In the genomic region with DNA sequence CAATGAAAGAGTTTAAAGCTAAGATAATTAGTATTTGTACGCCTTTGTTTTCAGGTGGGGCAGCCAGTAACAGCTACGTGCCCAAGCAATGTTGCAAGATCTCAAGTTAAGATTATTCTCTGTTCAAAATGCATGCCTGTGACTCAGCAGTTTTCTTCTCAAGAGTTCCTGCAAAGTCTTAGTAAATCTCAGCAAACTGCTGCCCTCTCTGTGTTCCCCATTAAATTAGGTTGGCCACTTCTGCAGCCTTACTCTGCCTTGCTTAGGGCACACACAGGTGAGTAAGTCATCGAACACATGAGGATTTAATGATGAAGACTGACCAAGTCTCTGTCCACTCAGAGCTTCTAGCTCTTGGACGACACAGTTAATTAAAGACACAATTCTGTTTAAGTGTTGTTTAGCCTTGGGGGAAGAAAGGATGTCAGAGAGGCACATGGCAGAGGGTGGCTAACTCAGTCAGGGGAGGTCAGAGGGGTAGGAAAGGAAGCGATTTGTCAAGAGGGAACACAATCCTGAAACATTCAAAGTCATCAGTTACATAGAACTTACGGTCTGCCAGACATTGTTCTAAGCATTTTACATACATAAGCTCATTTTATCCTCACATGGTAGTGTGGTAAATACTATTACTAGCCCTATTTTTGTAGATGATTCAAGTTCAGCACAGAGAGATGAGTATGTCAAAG, we compare ENCODE assay signal across 13 cellular contexts. TPM values are rescaled to one million over a fixed set of nuclear protein-coding genes. Genes with fewer than 3 reads are reported as not detected.
DNase-seq lines count a peak whose midpoint lies in the region; ATAC-seq and TF ChIP-seq lines count a peak whose summit lies in the region.
"Had no signal": no experiment of that assay in that cellular context is flagged by ENCODE, and none has a peak within 500 bp of the region (broad histone marks: within the 10 kb centered on the region; RNA-seq: fewer than 3 reads in every experiment).

No MANE protein-coding gene starts in this region.

- H3K9ac ChIP-seq in neural progenitor cell, result no peak overlapping the region

- TF ChIP-seq CTCF in epithelial cell of proximal tubule (conservative IDR thresholded peaks at IDR 0.05; ENCODE audit: low read depth, low read length) (no peak), neural progenitor cell (IDR thresholded peaks at IDR 0.05) (no peak)

- peaks cover 5% of the 10 kb centered on the region for H3F3A ChIP-seq in neural progenitor cell (ENCODE audit: low read depth)

- no peak overlapping the region for H3K27ac Mint-ChIP-seq in neural progenitor cell
- no peak overlapping the region for H3K27ac Mint-ChIP-seq in activated naive CD4-positive, alpha-beta T cell treated with anti-CD3 and anti-CD28 coated beads for 36 hours
- H3K27ac Mint-ChIP-seq: activated naive CD8-positive, alpha-beta T cell had no signal

- no peaks in the 10 kb centered on the region for H3K79me2 ChIP-seq in neural progenitor cell (ENCODE audit: low read depth)

- peaks cover 8% of the 10 kb centered on the region for H3K4me1 ChIP-seq in neural progenitor cell

- H3K9me3 ChIP-seq in neural progenitor cell (ENCODE audit: low read depth), result no peaks in the 10 kb centered on the region

- no peak overlapping the region for H3K4me2 ChIP-seq in neural progenitor cell

- H3K36me3 Mint-ChIP-seq in neural progenitor cell, result no peaks in the 10 kb centered on the region
- H3K36me3 Mint-ChIP-seq in activated naive CD4-positive, alpha-beta T cell treated with anti-CD3 and anti-CD28 coated beads for 36 hours (ENCODE audit: low read depth), result no peaks in the 10 kb centered on the region
- H3K36me3 Mint-ChIP-seq: activated naive CD8-positive, alpha-beta T cell had no signal

- peaks cover 6% of the 10 kb centered on the region for H3K27me3 Mint-ChIP-seq in neural progenitor cell (ENCODE audit: insufficient read depth, low read depth)
- peaks cover 27% of the 10 kb centered on the region for H3K27me3 Mint-ChIP-seq in activated naive CD4-positive, alpha-beta T cell treated with anti-CD3 and anti-CD28 coated beads for 36 hours (ENCODE audit: low read depth)

- no peaks in the 10 kb centered on the region for H4K20me1 ChIP-seq in neural progenitor cell (ENCODE audit: low read depth)

- ATAC-seq in GM18498 (IDR thresholded peaks at IDR 0.05; ENCODE audit: unreplicated experiment), result no peak

- H3K27ac ChIP-seq in neural progenitor cell, result no peak overlapping the region
- H3K27ac ChIP-seq: SK-N-MC had no signal

- no peaks in the 10 kb centered on the region for H3K9me3 Mint-ChIP-seq in neural progenitor cell
- H3K9me3 Mint-ChIP-seq in activated naive CD4-positive, alpha-beta T cell treated with anti-CD3 and anti-CD28 coated beads for 36 hours, result no peaks in the 10 kb centered on the region

- peaks cover 13% of the 10 kb centered on the region for H3K4me1 Mint-ChIP-seq in neural progenitor cell
- no peaks in the 10 kb centered on the region for H3K4me1 Mint-ChIP-seq in activated naive CD4-positive, alpha-beta T cell treated with anti-CD3 and anti-CD28 coated beads for 36 hours (ENCODE audit: low read depth)

- H3K4me3 ChIP-seq in epithelial cell of proximal tubule (ENCODE audit: low read depth, low read length) (no peak overlapping the region), neural progenitor cell (no peak overlapping the region)
- H3K4me3 ChIP-seq: SK-N-MC had no signal

- H3K4me3 Mint-ChIP-seq in neural progenitor cell, result no peak overlapping the region
- H3K4me3 Mint-ChIP-seq in activated naive CD4-positive, alpha-beta T cell treated with anti-CD3 and anti-CD28 coated beads for 36 hours, result no peak overlapping the region
- H3K4me3 Mint-ChIP-seq: activated naive CD8-positive, alpha-beta T cell had no signal

- no peaks in the 10 kb centered on the region for H3K36me3 ChIP-seq in neural progenitor cell

- DNase-seq in ELR (ENCODE audit: low read depth), result peak; percentile 33
- peak; percentile 34 for DNase-seq in NCI-H69 (lab: John Stamatoyannopoulos, UW)
- peak; percentile 20 for DNase-seq in epithelial cell of proximal tubule (ENCODE audit: low read depth)
- no peak for DNase-seq in neural progenitor cell (ENCODE audit: low spot score)
- no peak for DNase-seq in LoVo (ENCODE audit: low spot score)
- no peak for DNase-seq in activated naive CD4-positive, alpha-beta T cell treated with anti-CD3 and anti-CD28 coated beads for 36 hours
- no peak for DNase-seq in NCI-H226
- DNase-seq: activated CD4-positive, alpha-beta T cell treated with anti-CD3 and anti-CD28 coated beads, Interleukin-2, amount 50 U/mL, for 4 hours; Calu3; stimulated activated CD4-positive, alpha-beta T cell treated with anti-CD3 and anti-CD28 coated beads, Interleukin-4, amount 100 ng/mL, for 1 hour had no signal

- H3K27me3 ChIP-seq in neural progenitor cell, result no peaks in the 10 kb centered on the region

- CTCF ChIA-PET in activated naive CD4-positive, alpha-beta T cell treated with anti-CD3 and anti-CD28 coated beads for 36 hours (lab: Charles Lee), result no interaction called here

- H2AFZ ChIP-seq in neural progenitor cell (replicated peaks), result peak overlapping the region; percentile 51

- intact Hi-C loops in activated naive CD4-positive, alpha-beta T cell treated with anti-CD3 and anti-CD28 coated beads for 36 hours (cut with micrococcal nuclease), result no loop called here

RNA-seq across cellular contexts. Expression of gene SLC35G1, which starts 20.2 kb away (rescaled TPM):
- 4.7 and 6.0 TPM in 2 replicates for total RNA-seq in epithelial cell of proximal tubule
- 11.6 and 14.6 TPM in 2 replicates for total RNA-seq in neural progenitor cell (ENCODE audit: low replicate concordance)
- 1 to 10 TPM; 3.8 to 4.1 TPM for total RNA-seq in activated naive CD4-positive, alpha-beta T cell treated with anti-CD3 and anti-CD28 coated beads for 36 hours

Comparison
In these comparisons a context has a peak if more than half of its experiments do, and no peak if none do; other contexts are left out.
1. DNase-seq: peak in ELR (single experiment), NCI-H69 (single experiment) and epithelial cell of proximal tubule (single experiment); none in neural progenitor cell (single experiment), LoVo (single experiment), activated naive CD4-positive, alpha-beta T cell treated with anti-CD3 and anti-CD28 coated beads for 36 hours (single experiment) and NCI-H226 (single experiment).